ENCODE assay signal across 14 cellular contexts in the genomic region with DNA sequence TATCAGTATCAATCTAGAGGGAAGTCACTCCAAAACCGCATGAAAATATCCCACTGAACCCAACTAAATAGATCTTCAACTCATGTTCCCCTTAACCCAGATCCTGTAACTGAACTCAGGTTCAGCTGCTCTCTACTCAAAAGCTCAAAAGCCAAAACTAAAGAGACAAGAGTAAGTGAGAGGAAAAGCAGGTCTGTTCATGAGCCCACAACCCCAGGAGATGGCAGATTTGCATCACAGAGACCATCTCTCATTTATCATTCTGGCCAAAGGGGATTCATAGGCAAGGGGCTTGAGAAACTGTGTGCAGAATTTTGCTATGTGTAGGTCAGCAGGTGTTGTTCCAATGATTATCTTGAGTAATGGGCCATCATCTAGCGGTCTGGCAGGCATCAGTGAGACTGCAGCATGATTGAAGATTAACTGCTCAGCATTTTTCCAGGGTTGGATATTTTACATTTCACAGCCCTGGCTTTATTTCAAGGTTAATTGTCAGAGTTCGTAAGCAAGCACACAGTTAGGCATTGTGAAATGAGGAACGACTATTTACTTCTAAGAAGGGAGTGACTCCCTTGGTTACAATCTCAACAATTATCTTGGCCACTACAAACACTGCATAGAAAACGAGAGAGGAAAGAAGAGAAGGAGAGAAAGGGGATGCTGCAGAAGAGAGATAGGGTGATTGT.
DNase-seq lines count a peak whose midpoint lies in the region; ATAC-seq, FAIRE-seq and TF ChIP-seq lines count a peak whose summit lies in the region.
"Had no signal": no experiment of that assay in that cellular context is flagged by ENCODE, and none has a peak within 500 bp of the region (broad histone marks: within the 10 kb centered on the region; RNA-seq: fewer than 3 reads in every experiment).

No MANE protein-coding gene starts in this region.

- H3K9me3 ChIP-seq in HUES64 (ENCODE audit: insufficient read depth, low read depth, low read length) (no peaks in the 10 kb centered on the region), body of pancreas (no peaks in the 10 kb centered on the region), pancreas (no peaks in the 10 kb centered on the region), ascending aorta (no peaks in the 10 kb centered on the region)
- H3K9me3 ChIP-seq: thyroid gland had no signal

- no peak for TF ChIP-seq POLR2A in body of pancreas (IDR thresholded peaks at IDR 0.05)

- peak; percentile 75 to 79 for DNase-seq in NCI-H446 (lab: John Stamatoyannopoulos, UW)
- peak in 3 of 4 donors; percentile 19 to 61 (median 39) for DNase-seq in body of pancreas
- DNase-seq in pancreas: peak in 2 of 6 donors; percentile 13 to 21
- no peak for DNase-seq in GM10266 (ENCODE audit: extremely low spot score)
- no peak for DNase-seq in ascending aorta (ENCODE audit: low spot score in 2 of 2)
- DNase-seq in T-helper 9 cell: no peak
- DNase-seq: activated CD4-positive, CD25-positive, alpha-beta regulatory T cell; activated naive CD8-positive, alpha-beta T cell treated with anti-CD3 and anti-CD28 coated beads, Interleukin-2, amount 10 ng/mL, durations not matched to agents 7 days and 5 days; activated T-cell treated with anti-CD3 and anti-CD28 coated beads for 4 hours; CD8-positive, alpha-beta memory T cell; SIG-M5; thyroid gland had no signal

- intact Hi-C loops in body of pancreas (cut with DNase I): no loop called here
- intact Hi-C loops in pancreas (cut with DNase I): no loop called here
- intact Hi-C loops in ascending aorta (cut with DNase I): no loop called here

- no peaks in the 10 kb centered on the region for H3K36me3 ChIP-seq in HUES64 (ENCODE audit: insufficient read depth, low read length)
- no peaks in the 10 kb centered on the region for H3K36me3 ChIP-seq in body of pancreas (replicated peaks in 1 of 2; ENCODE audit: insufficient read depth in 1 of 2, low read depth in 2 of 2)
- H3K36me3 ChIP-seq in pancreas: no peaks in the 10 kb centered on the region
- no peaks in the 10 kb centered on the region for H3K36me3 ChIP-seq in ascending aorta
- H3K36me3 ChIP-seq: thyroid gland had no signal

- H3K9ac ChIP-seq in HUES64 (ENCODE audit: low read depth, low read length): no peak overlapping the region
- H3K9ac ChIP-seq: KMS-11 had no signal

- 79% methylated on average over 3 of the region's 5 CpGs for WGBS in HUES64
- 12 to 13% methylated on average over 5 of the region's 5 CpGs for WGBS in body of pancreas, 2 donors
- 11 to 13% methylated on average over 5 of the region's 5 CpGs for WGBS in pancreas, 2 donors

- no peak for FAIRE-seq in pancreas (lab: Jason Lieb, UNC)

- peak; percentile 99 for ATAC-seq in body of pancreas
- peak; percentile 90 to 95 (median 94) for ATAC-seq in pancreas

- TF ChIP-seq CTCF in body of pancreas (IDR thresholded peaks at IDR 0.05) (peak in 4 of 7 experiments; percentile 20 to 23 (median 21)), pancreas (IDR thresholded peaks at IDR 0.05) (no peak), GM10266 (IDR thresholded peaks at IDR 0.05; ENCODE audit: control insufficient read depth, insufficient read depth, low read depth, missing control alignments) (no peak), ascending aorta (IDR thresholded peaks at IDR 0.05) (no peak)

- H3K4me1 ChIP-seq in HUES64 (ENCODE audit: insufficient read depth, low read length) (peaks cover 48% of the 10 kb centered on the region), body of pancreas (peaks cover 16% of the 10 kb centered on the region), pancreas (peaks cover 0 to 22% (median 20%) of the 10 kb centered on the region in 3 donors), ascending aorta (no peaks in the 10 kb centered on the region)
- H3K4me1 ChIP-seq: thyroid gland had no signal

- H3K27me3 ChIP-seq in HUES64 (ENCODE audit: insufficient read depth, low read length): no peaks in the 10 kb centered on the region
- no peaks in the 10 kb centered on the region for H3K27me3 ChIP-seq in body of pancreas
- no peaks in the 10 kb centered on the region for H3K27me3 ChIP-seq in pancreas
- H3K27me3 ChIP-seq in ascending aorta: no peaks in the 10 kb centered on the region
- H3K27me3 ChIP-seq: thyroid gland had no signal

- H3K4me3 ChIP-seq in HUES64 (ENCODE audit: low read length): no peak overlapping the region
- no peak overlapping the region for H3K4me3 ChIP-seq in body of pancreas
- H3K4me3 ChIP-seq in pancreas: no peak overlapping the region
- H3K4me3 ChIP-seq in ascending aorta: no peak overlapping the region
- H3K4me3 ChIP-seq: thyroid gland had no signal

- H3K27ac ChIP-seq in HUES64 (ENCODE audit: low read depth, low read length) (0 out of 2 replicates have a peak overlapping the region, but pooled peaks have one; percentile 5), body of pancreas (peak overlapping the region in 3 of 4 donors; percentile 15 to 52 (median 47)), pancreas (peak overlapping the region in 1 of 4 donors; percentile 35), ascending aorta (no peak overlapping the region)
- H3K27ac ChIP-seq: KMS-11, thyroid gland had no signal

Comparison
In these comparisons a context has a peak if more than half of its experiments do, and no peak if none do; other contexts are left out.
1. H3K27ac ChIP-seq: peak in HUES64 (single experiment) and body of pancreas (3 of 4); none in ascending aorta (0 of 2).
2. DNase-seq: peak in NCI-H446 (2 of 2) and body of pancreas (3 of 4); none in GM10266 (single experiment), ascending aorta (0 of 2) and T-helper 9 cell (single experiment).
3. CTCF ChIP-seq: peak in body of pancreas (4 of 7); none in pancreas (0 of 4), GM10266 (single experiment) and ascending aorta (0 of 3).